8 cellular contexts compared by ENCODE assay signal in the genomic region with DNA sequence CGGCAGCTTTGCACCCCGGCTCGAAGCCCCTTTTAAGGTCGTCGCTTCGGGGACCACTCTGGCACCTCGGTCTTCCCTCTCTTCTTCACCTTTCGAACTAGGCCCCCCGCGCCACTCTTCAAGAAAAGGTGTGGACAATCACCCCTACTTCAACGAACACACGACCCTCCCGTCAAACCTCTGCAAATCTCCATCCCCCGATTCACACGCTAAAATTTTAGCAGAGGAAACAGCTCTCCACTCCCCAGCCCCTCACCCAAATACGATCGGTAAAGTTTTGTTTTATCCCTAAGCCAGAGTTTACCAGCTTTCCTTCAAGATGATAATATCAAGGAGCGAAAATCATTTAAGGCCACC.
A peak's percentile ranks its signal among the peaks of the same experiment; 100 is the strongest.
DNase-seq lines count a peak whose midpoint lies in the region; ATAC-seq and TF ChIP-seq lines count a peak whose summit lies in the region.

No MANE protein-coding gene starts in this region.

- 1% methylated on average over 10 to 18 of the region's 18 CpGs for WGBS in endodermal cell (ENCODE audit: insufficient coverage in 1 of 2, insufficient read length in 1 of 2), 2 experiments

- H3K4me1 ChIP-seq in BLaER1 (peaks cover 70% of the 10 kb centered on the region), PC-3 (ENCODE audit: insufficient read depth, low read length) (peaks cover 63% of the 10 kb centered on the region), endodermal cell (ENCODE audit: control insufficient read depth, insufficient read depth, low read length) (peaks cover 9% of the 10 kb centered on the region), neuron (ENCODE audit: insufficient read depth, low read length) (peaks cover 27% of the 10 kb centered on the region)

- BruUV-seq in PC-3 (replicated peaks; lab: Mats Ljungman, UMichigan): no TSS peak

- no peaks in the 10 kb centered on the region for H3K36me3 Mint-ChIP-seq in endodermal cell (ENCODE audit: low read depth)

- peak overlapping the region; percentile 75 for H3K4me3 Mint-ChIP-seq in endodermal cell

- no peaks in the 10 kb centered on the region for H3K9me3 ChIP-seq in BLaER1
- H3K9me3 ChIP-seq in PC-3 (ENCODE audit: low read length): no peaks in the 10 kb centered on the region
- H3K9me3 ChIP-seq in endodermal cell (ENCODE audit: control insufficient read depth, low read length): no peaks in the 10 kb centered on the region
- H3K9me3 ChIP-seq in neuron (ENCODE audit: low read length): peaks cover 2% of the 10 kb centered on the region

- H3K4me2 ChIP-seq in BLaER1 (peak overlapping the region; percentile 82), PC-3 (ENCODE audit: low read length) (peak overlapping the region; percentile 77)

- peaks cover 48% of the 10 kb centered on the region for H3K4me1 Mint-ChIP-seq in endodermal cell

- H3K36me3 ChIP-seq in BLaER1 (no peaks in the 10 kb centered on the region), PC-3 (ENCODE audit: low read depth, low read length) (no peaks in the 10 kb centered on the region), endodermal cell (ENCODE audit: control insufficient read depth, insufficient read depth, low read length) (no peaks in the 10 kb centered on the region), neuron (ENCODE audit: insufficient read depth, low read length) (no peaks in the 10 kb centered on the region)

- DNase-seq in PC-3 (no peak), endodermal cell (no peak), NCI-H2171 (lab: John Stamatoyannopoulos, UW) (no peak), activated gamma-delta T cell (lab: John Stamatoyannopoulos, UW) (no peak), cerebellar nuclear complex (lab: John Stamatoyannopoulos, UW) (no peak)

- H4K20me1 ChIP-seq in BLaER1 (no peaks in the 10 kb centered on the region), PC-3 (ENCODE audit: low read length) (peaks cover 10% of the 10 kb centered on the region; the same call in 1 of the 2 replicates)

- POLR2A ChIA-PET in PC-3 (lab: Charles Lee; ENCODE audit: unreplicated experiment): no interaction called here

- H3K27me3 ChIP-seq in BLaER1 (no peaks in the 10 kb centered on the region), PC-3 (ENCODE audit: low read length) (no peaks in the 10 kb centered on the region), endodermal cell (ENCODE audit: control insufficient read depth, insufficient read depth, low read length, poor library complexity, severe bottlenecking) (no peaks in the 10 kb centered on the region), neuron (ENCODE audit: insufficient read depth, low read length) (peaks cover 16% of the 10 kb centered on the region)

- H2AFZ ChIP-seq in PC-3 (ENCODE audit: low read length): peak overlapping the region; percentile 29; the same call in 1 of the 2 replicates
- H2AFZ ChIP-seq in neuron (ENCODE audit: low read depth, low read length): no peak overlapping the region

- peak overlapping the region; percentile 93 for H3K27ac Mint-ChIP-seq in endodermal cell

- intact Hi-C loops in PC-3 (cut with micrococcal nuclease): loop anchor here (5.0 kb wide), 1 partner anchor 51 kb away; no protein-coding TSS in a partner anchor

- H3K27me3 Mint-ChIP-seq in endodermal cell (ENCODE audit: insufficient read depth): peaks cover 19% of the 10 kb centered on the region

- peaks cover 84% of the 10 kb centered on the region for H3K79me2 ChIP-seq in PC-3 (ENCODE audit: low read length)

- ATAC-seq in PC-3: no peak
- ATAC-seq in HG03521 (IDR thresholded peaks at IDR 0.05; ENCODE audit: unreplicated experiment): no peak

- CTCF ChIA-PET in PC-3 (lab: Charles Lee): no interaction called here

- H3F3A ChIP-seq in PC-3 (ENCODE audit: low read length, unreplicated experiment): no peaks in the 10 kb centered on the region

- peak overlapping the region; percentile 90 for H3K9ac ChIP-seq in BLaER1
- H3K9ac ChIP-seq in PC-3 (ENCODE audit: low read length): peak overlapping the region; percentile 61
- H3K9ac ChIP-seq in endodermal cell (ENCODE audit: extremely low read depth, low read length, poor library complexity, severe bottlenecking): peak overlapping the region; percentile 78

- TF ChIP-seq CTCF in PC-3 (conservative IDR thresholded peaks at IDR 0.05; ENCODE audit: low read depth, low read length): no peak
- no peak for TF ChIP-seq CTCF in endodermal cell (conservative IDR thresholded peaks at IDR 0.05)

- no peaks in the 10 kb centered on the region for H3K9me3 Mint-ChIP-seq in endodermal cell

- H3K4me3 ChIP-seq in BLaER1: peak overlapping the region; percentile 91
- H3K4me3 ChIP-seq in PC-3 (ENCODE audit: low read length): peak overlapping the region; percentile 57; the same call in 1 of the 2 replicates
- H3K4me3 ChIP-seq in endodermal cell (ENCODE audit: low read length): peak overlapping the region; percentile 83
- peak overlapping the region; percentile 75 for H3K4me3 ChIP-seq in neuron (ENCODE audit: low read length)

- H3K9me2 ChIP-seq in PC-3 (replicated peaks; ENCODE audit: low read length): no peaks in the 10 kb centered on the region

- H3K27ac ChIP-seq in BLaER1 (peak overlapping the region; percentile 91), PC-3 (ENCODE audit: low read length) (peak overlapping the region; percentile 15; the same call in 1 of the 2 replicates), endodermal cell (ENCODE audit: low read depth, low read length) (peak overlapping the region; percentile 72)

Comparison
In these comparisons a context has a peak if more than half of its experiments do, and no peak if none do; other contexts are left out.
1. H3K27ac ChIP-seq: peak in every context shown above with its lines; median percentile 91 in BLaER1; 72 in endodermal cell; 15 in PC-3.